26 cellular contexts compared by ENCODE assay signal in genomic region chr13:45305079-45305478, GRCh38. TPM values are rescaled to one million over a fixed set of nuclear protein-coding genes. Genes with fewer than 3 reads are reported as not detected.
DNase-seq lines count a peak whose midpoint lies in the region; ATAC-seq and TF ChIP-seq lines count a peak whose summit lies in the region.
"Had no signal": no experiment of that assay in that cellular context is flagged by ENCODE, and none has a peak within 500 bp of the region (broad histone marks: within the 10 kb centered on the region; RNA-seq: fewer than 3 reads in every experiment).

No MANE protein-coding gene starts in this region.

- TF ChIP-seq EP300 in transverse colon (IDR thresholded peaks at IDR 0.05; ENCODE audit: low read depth), result no peak

- H3K27me3 Mint-ChIP-seq in endodermal cell (ENCODE audit: insufficient read depth), result no peaks in the 10 kb centered on the region

- H3K4me1 ChIP-seq in endodermal cell (ENCODE audit: control insufficient read depth, insufficient read depth, low read length) (no peaks in the 10 kb centered on the region), muscle layer of colon (ENCODE audit: insufficient read depth, low read length) (peaks cover 16% of the 10 kb centered on the region), rectal smooth muscle tissue (ENCODE audit: control insufficient read depth, insufficient read depth, low read length) (peaks cover 3% of the 10 kb centered on the region), transverse colon (peaks cover 0 to 4% (median 0%) of the 10 kb centered on the region in 4 donors)

- H3K27ac Mint-ChIP-seq in endodermal cell, result no peak overlapping the region
- H3K27ac Mint-ChIP-seq: CD14-positive monocyte; CD4-positive, alpha-beta memory T cell; CD8-positive, alpha-beta memory T cell had no signal

- ATAC-seq in HG02763 (IDR thresholded peaks at IDR 0.05; ENCODE audit: unreplicated experiment) (no peak), GM18498 (IDR thresholded peaks at IDR 0.05; ENCODE audit: unreplicated experiment) (no peak)
- ATAC-seq: GM12878 had no signal

- WGBS in endodermal cell (ENCODE audit: insufficient coverage in 1 of 2, insufficient read length in 1 of 2), 2 experiments, result 90 to 95% methylated on average over 4 to 5 of the region's 5 CpGs
- 62 to 67% methylated on average over 5 of the region's 5 CpGs for WGBS in transverse colon (ENCODE audit: low coverage in 1 of 2), 2 donors

- no peak for TF ChIP-seq POLR2A in transverse colon (IDR thresholded peaks at IDR 0.05)

- H3K36me3 Mint-ChIP-seq in endodermal cell (ENCODE audit: low read depth), result no peaks in the 10 kb centered on the region
- H3K36me3 Mint-ChIP-seq: CD14-positive monocyte; CD4-positive, alpha-beta memory T cell; CD4-positive, CD25-positive, alpha-beta regulatory T cell; CD8-positive, alpha-beta memory T cell had no signal

- H3K9me3 ChIP-seq in endodermal cell (ENCODE audit: control insufficient read depth, low read length), result no peaks in the 10 kb centered on the region
- H3K9me3 ChIP-seq in muscle layer of colon (ENCODE audit: low read length), result no peaks in the 10 kb centered on the region
- H3K9me3 ChIP-seq in transverse colon, result no peaks in the 10 kb centered on the region
- H3K9me3 ChIP-seq: BE2C, BLaER1 had no signal

- H3K27me3 ChIP-seq in endodermal cell (ENCODE audit: control insufficient read depth, insufficient read depth, low read length, poor library complexity, severe bottlenecking), result no peaks in the 10 kb centered on the region
- H3K27me3 ChIP-seq in muscle layer of colon (ENCODE audit: control insufficient read depth in 1 of 2, insufficient read depth in 2 of 2, low read length in 2 of 2), result no peaks in the 10 kb centered on the region
- no peaks in the 10 kb centered on the region for H3K27me3 ChIP-seq in rectal smooth muscle tissue (ENCODE audit: control insufficient read depth, insufficient read depth, low read length)
- peaks cover 16% of the 10 kb centered on the region for H3K27me3 ChIP-seq in transverse colon
- H3K27me3 ChIP-seq: BLaER1 had no signal

- H3K36me3 ChIP-seq in endodermal cell (ENCODE audit: control insufficient read depth, insufficient read depth, low read length), result no peaks in the 10 kb centered on the region
- no peaks in the 10 kb centered on the region for H3K36me3 ChIP-seq in muscle layer of colon (ENCODE audit: insufficient read depth, low read length)
- H3K36me3 ChIP-seq in rectal smooth muscle tissue (ENCODE audit: control insufficient read depth, insufficient read depth, low read length), result no peaks in the 10 kb centered on the region
- H3K36me3 ChIP-seq in transverse colon, result no peaks in the 10 kb centered on the region
- H3K36me3 ChIP-seq: BE2C, BLaER1 had no signal

- in situ Hi-C loops in transverse colon (cut with MboI; ENCODE audit: low pct_ligation_motif_present in 1 of 4, low pct_unique_long_range_greater_than_20kb in 1 of 4, low sequenced_read_pairs in 3 of 4), result loop anchor here (5.0 to 25.0 kb wide), 3 partner anchors 258 to 818 kb away; no protein-coding TSS in a partner anchor

- H3K4me3 ChIP-seq in endodermal cell (ENCODE audit: low read length) (no peak overlapping the region), muscle layer of colon (ENCODE audit: low read depth in 1 of 2, low read length in 2 of 2) (no peak overlapping the region), rectal smooth muscle tissue (ENCODE audit: low read length) (no peak overlapping the region), transverse colon (no peak overlapping the region)
- H3K4me3 ChIP-seq: BLaER1, GM12878 had no signal

- intact Hi-C loops in transverse colon (cut with DNase I; ENCODE audit: low total_unique reads), result no loop called here

- no peak overlapping the region for H3K4me3 Mint-ChIP-seq in endodermal cell
- H3K4me3 Mint-ChIP-seq: CD14-positive monocyte; CD4-positive, alpha-beta memory T cell; CD4-positive, CD25-positive, alpha-beta regulatory T cell; CD8-positive, alpha-beta memory T cell had no signal

- peak; percentile 57 for DNase-seq in endodermal cell
- no peak for DNase-seq in transverse colon
- no peak for DNase-seq in Kasumi-1 (lab: John Stamatoyannopoulos, UW)
- DNase-seq in NCI-H1105 (lab: John Stamatoyannopoulos, UW), result no peak
- DNase-seq: 8988T; ACHN; BE2C; C1 segment of cervical spinal cord; CD4-positive, alpha-beta memory T cell; CD4-positive, CD25-positive, alpha-beta regulatory T cell; CD8-positive, alpha-beta memory T cell; COR-L47; DMS 273 treated with DMSO at 0.1 percent for 48 hours; DMS153; DMS53; DMS79; DND-41; EL; GDM1 had no signal

- H3K9ac ChIP-seq in endodermal cell (ENCODE audit: extremely low read depth, low read length, poor library complexity, severe bottlenecking) (no peak overlapping the region), muscle layer of colon (ENCODE audit: low read length) (no peak overlapping the region), rectal smooth muscle tissue (ENCODE audit: low read length) (no peak overlapping the region)
- H3K9ac ChIP-seq: BLaER1 had no signal

- peaks cover 27% of the 10 kb centered on the region for H3K4me1 Mint-ChIP-seq in endodermal cell

- H3K27ac ChIP-seq in endodermal cell (ENCODE audit: low read depth, low read length), result no peak overlapping the region
- peak overlapping the region; percentile 1 for H3K27ac ChIP-seq in muscle layer of colon (ENCODE audit: low read depth, low read length)
- peak overlapping the region; percentile 80 for H3K27ac ChIP-seq in rectal smooth muscle tissue (ENCODE audit: low read depth, low read length)
- H3K27ac ChIP-seq in transverse colon, result peak overlapping the region; percentile 13 to 66 (median 49)
- H3K27ac ChIP-seq: BLaER1 had no signal

- TF ChIP-seq CTCF in endodermal cell (conservative IDR thresholded peaks at IDR 0.05) (no peak), transverse colon (IDR thresholded peaks at IDR 0.05) (no peak)

- H3K9me3 Mint-ChIP-seq in endodermal cell, result no peaks in the 10 kb centered on the region
- H3K9me3 Mint-ChIP-seq: CD4-positive, alpha-beta memory T cell; CD4-positive, CD25-positive, alpha-beta regulatory T cell had no signal

RNA-seq across cellular contexts. Expression of gene TPT1, which starts 35.9 kb away (rescaled TPM):
- total RNA-seq in endodermal cell, result 1,000 to 10,000 TPM; 2,192 to 2,586 TPM
- 1,898 TPM for polyA plus RNA-seq in endodermal cell (2013, experiment 1 of 2)
- 1,873 TPM for polyA plus RNA-seq in endodermal cell (2013, experiment 2 of 2)
- total RNA-seq in transverse colon, result 1,000 to 10,000 TPM; 1,485 to 2,679 (median 2,380) TPM
